In the genomic region with DNA sequence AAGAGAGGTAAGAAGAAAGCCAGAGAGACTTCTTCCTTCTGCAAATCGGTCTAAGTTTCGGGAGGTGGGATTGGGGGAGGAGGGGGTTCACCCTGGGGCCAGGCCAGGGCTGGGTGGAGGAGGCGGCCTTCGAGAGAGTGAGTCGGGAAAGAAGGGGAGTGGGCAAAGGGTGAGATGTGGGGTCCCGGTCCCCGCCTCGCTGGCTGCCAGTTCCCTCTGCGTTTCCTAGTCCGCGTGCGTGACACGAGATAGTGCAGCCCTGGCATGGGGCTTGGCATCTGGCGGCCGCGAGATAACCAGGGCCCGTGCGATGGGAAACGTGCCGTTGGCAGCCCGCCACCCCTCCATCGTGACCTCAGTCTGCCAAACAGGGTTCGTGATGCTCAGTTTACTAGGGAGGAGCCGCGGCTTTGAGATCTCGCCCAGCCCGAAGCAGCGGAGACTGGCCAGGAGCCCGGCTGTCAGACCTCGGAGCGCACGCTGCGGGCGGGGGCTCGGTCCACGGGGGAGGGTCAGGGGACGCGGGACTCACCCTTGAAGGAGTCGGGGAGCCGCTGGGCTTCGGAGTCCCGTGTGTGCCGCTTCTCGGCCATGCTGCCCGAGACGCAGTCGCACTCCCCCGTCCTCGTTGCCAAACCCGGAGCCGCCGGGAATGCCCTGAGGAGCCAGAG, we compare ENCODE assay signal across 8 cellular contexts. TPM values are rescaled to one million over a fixed set of nuclear protein-coding genes. Genes with fewer than 3 reads are reported as not detected.
DNase-seq lines count a peak whose midpoint lies in the region; TF ChIP-seq lines count a peak whose summit lies in the region.

Gene STOM (minus strand): TSS at position 656 of the 671 bp plus-strand sequence. CDS start 63 bp downstream, at position 593.

- TF ChIP-seq CTCF in esophagus squamous epithelium (IDR thresholded peaks at IDR 0.05), result no peak
- no peak for TF ChIP-seq CTCF in nephron progenitor cell (IDR thresholded peaks at IDR 0.05)

- CTCF ChIA-PET in HEK293T (lab: Yijun Ruan, JAX), result interaction anchor here (0.7 kb wide), 1 partner anchor 49 kb away, joined by 4 read pairs; no protein-coding TSS in a partner anchor

- peaks cover 4% of the 10 kb centered on the region for H3K36me3 Mint-ChIP-seq in nephron progenitor cell (ENCODE audit: low read depth)

- H3K4me1 ChIP-seq in esophagus squamous epithelium (peaks cover 24 to 98% (median 61%) of the 10 kb centered on the region in 3 donors), urinary bladder (ENCODE audit: insufficient read depth) (peaks cover 4% of the 10 kb centered on the region)

- peak within 1 kb of the TSS; percentile 92 to 98 (median 97) for H3K27ac ChIP-seq in esophagus squamous epithelium
- peak within 1 kb of the TSS; percentile 93 for H3K27ac ChIP-seq in urinary bladder (ENCODE audit: low read depth)

- H3K36me3 ChIP-seq in esophagus squamous epithelium (no peaks in the 10 kb centered on the region), urinary bladder (ENCODE audit: insufficient read depth) (no peaks in the 10 kb centered on the region)

- H3K27me3 ChIP-seq in esophagus squamous epithelium, result no peaks in the 10 kb centered on the region

- H3K27ac Mint-ChIP-seq in nephron progenitor cell, result no peak within 1 kb of the TSS

- peak within 1 kb of the TSS; percentile 53 to 83 (median 75) for H3K4me3 ChIP-seq in esophagus squamous epithelium
- peak within 1 kb of the TSS; percentile 75 for H3K4me3 ChIP-seq in urinary bladder (ENCODE audit: low read depth, low read length)

- POLR2A ChIA-PET in HEK293T (lab: Yijun Ruan, JAX), result no interaction called here

- intact Hi-C loops in esophagus squamous epithelium (cut with DNase I), result no loop called here

- H3K27me3 Mint-ChIP-seq in nephron progenitor cell (ENCODE audit: low read depth, poor library complexity), result peaks cover 36% of the 10 kb centered on the region

- H3K4me1 Mint-ChIP-seq in nephron progenitor cell, result peaks cover 21% of the 10 kb centered on the region

- peak in 3 of 4 donors; percentile 88 to 99 (median 99) for TF ChIP-seq POLR2A in esophagus squamous epithelium (IDR thresholded peaks at IDR 0.05)

- H3K4me3 Mint-ChIP-seq in nephron progenitor cell, result peak within 1 kb of the TSS; percentile 81

- peaks cover 5% of the 10 kb centered on the region for H3K9me3 Mint-ChIP-seq in nephron progenitor cell

- no peaks in the 10 kb centered on the region for H3K9me3 ChIP-seq in esophagus squamous epithelium

- DNase-seq in NCI-H146 (lab: John Stamatoyannopoulos, UW) (peak; percentile 4), NCI-H146 treated with DMSO at 0.1 percent for 48 hours (lab: John Stamatoyannopoulos, UW; ENCODE audit: unreplicated experiment) (no peak), HEK293T (ENCODE audit: extremely low spot score) (no peak), NCI-H1092 (lab: John Stamatoyannopoulos, UW) (peak; percentile 8), esophagus squamous epithelium (lab: John Stamatoyannopoulos, UW) (peak; percentile 60), nephron progenitor cell (no peak)
- peak; percentile 6 for DNase-seq in activated CD8-positive, alpha-beta memory T cell treated with anti-CD3 and anti-CD28 coated beads, Interleukin-2, amount 50 U/mL, for 24 hours (ENCODE audit: extremely low read depth)

- WGBS in esophagus squamous epithelium, 2 donors, result 0 to 6% methylated on average over 6 to 8 of the region's 52 CpGs
- under 1% methylated on average over 52 of the region's 52 CpGs for WGBS in urinary bladder

TF ChIP-seq in HEK293T, 16 proteins besides CTCF, POLR2A, EP300 and RAD21:
- TF ChIP-seq ZNF384 (IDR thresholded peaks at IDR 0.05) (no peak), ELF4 (IDR thresholded peaks at IDR 0.05) (peak; percentile 62; the same call in 1 of the 2 replicates), L3MBTL2 (conservative IDR thresholded peaks at IDR 0.05) (peak; percentile 96)

RNA-seq across cellular contexts. Expression of gene STOM, which starts in this region (rescaled TPM):
- total RNA-seq in esophagus squamous epithelium (100 to 1,000 TPM in 2 of 4 donors, 10 to 100 TPM in 2; 43.7 to 169 (median 119) TPM), urinary bladder (148 TPM)
- polyA plus RNA-seq in urinary bladder, result 263 TPM

Comparison
In these comparisons a context has a peak if more than half of its experiments do, and no peak if none do; other contexts are left out.
1. DNase-seq: peak in NCI-H146 (single experiment), NCI-H1092 (single experiment), activated CD8-positive, alpha-beta memory T cell treated with anti-CD3 and anti-CD28 coated beads, Interleukin-2, amount 50 U/mL, for 24 hours (single experiment) and esophagus squamous epithelium (single experiment); none in NCI-H146 treated with DMSO at 0.1 percent for 48 hours (single experiment), HEK293T (single experiment) and nephron progenitor cell (single experiment).